In genomic region chr19:44061038-44061437, GRCh38 we compare ENCODE assay signal across 3 cellular contexts.
TF ChIP-seq lines count a peak whose summit lies in the region.

No MANE protein-coding gene starts in this region.

TF ChIP-seq in liver, 16 proteins besides CTCF, POLR2A, EP300 and RAD21:
- no peak for TF ChIP-seq FOXA1 (IDR thresholded peaks at IDR 0.05)

TF ChIP-seq in HepG2, 621 proteins besides CTCF, POLR2A, EP300 and RAD21:
- TF ChIP-seq EEA1 (CRISPR knock-in tag; IDR thresholded peaks at IDR 0.05; ENCODE audit: borderline replicate concordance) (no peak), EED (CRISPR knock-in tag; IDR thresholded peaks at IDR 0.05) (no peak), SATB2 (CRISPR knock-in tag; IDR thresholded peaks at IDR 0.05) (no peak), ZNF143 (CRISPR knock-in tag; IDR thresholded peaks at IDR 0.05) (no peak), NKX3-1 (CRISPR knock-in tag; IDR thresholded peaks at IDR 0.05) (no peak), CREB1 (IDR thresholded peaks at IDR 0.05) (no peak), CREB1 (CRISPR knock-in tag; IDR thresholded peaks at IDR 0.05) (no peak), ZNF713 (CRISPR knock-in tag; IDR thresholded peaks at IDR 0.05) (no peak)
- TF ChIP-seq, protein P1, sequence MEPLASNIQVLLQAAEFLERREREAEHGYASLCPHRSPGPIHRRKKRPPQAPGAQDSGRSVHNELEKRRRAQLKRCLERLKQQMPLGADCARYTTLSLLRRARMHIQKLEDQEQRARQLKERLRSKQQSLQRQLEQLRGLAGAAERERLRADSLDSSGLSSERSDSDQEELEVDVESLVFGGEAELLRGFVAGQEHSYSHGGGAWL (CRISPR knock-in tag; IDR thresholded peaks at IDR 0.05): no peak

TF ChIP-seq in HEK293, 187 proteins besides CTCF, POLR2A, EP300 and RAD21:
- no peak for TF ChIP-seq ZNF292 (tag by site-specific recombination; IDR thresholded peaks at IDR 0.05; ENCODE audit: borderline replicate concordance, low read depth)
- TF ChIP-seq SCRT2 (tag by site-specific recombination; IDR thresholded peaks at IDR 0.05): peak; percentile 96
- TF ChIP-seq TRIM28 (IDR thresholded peaks at IDR 0.05; ENCODE audit: borderline replicate concordance, low read length): no peak
- TF ChIP-seq ZNF24 (tag by site-specific recombination; IDR thresholded peaks at IDR 0.05): no peak
- TF ChIP-seq ZBTB7A (tag by site-specific recombination; IDR thresholded peaks at IDR 0.05; ENCODE audit: low read depth): no peak
- TF ChIP-seq ZNF747 (tag by site-specific recombination; IDR thresholded peaks at IDR 0.05): no peak
- TF ChIP-seq ZNF416 (tag by site-specific recombination; IDR thresholded peaks at IDR 0.05): no peak
- no peak for TF ChIP-seq ZNF548 (tag by site-specific recombination; IDR thresholded peaks at IDR 0.05)
- no peak for TF ChIP-seq ZNF16 (tag by site-specific recombination; IDR thresholded peaks at IDR 0.05; ENCODE audit: low read depth)
- TF ChIP-seq ZFHX2 (tag by site-specific recombination; conservative IDR thresholded peaks at IDR 0.05): no peak
- no peak for TF ChIP-seq INSM2 (tag by site-specific recombination; IDR thresholded peaks at IDR 0.05)
- no peak for TF ChIP-seq YY1 (tag by site-specific recombination; IDR thresholded peaks at IDR 0.05)
- TF ChIP-seq SCRT1 (tag by site-specific recombination; IDR thresholded peaks at IDR 0.05; ENCODE audit: borderline replicate concordance): peak; percentile 85
- no peak for TF ChIP-seq ZSCAN16 (tag by site-specific recombination; IDR thresholded peaks at IDR 0.05)
- no peak for TF ChIP-seq REPIN1 (tag by site-specific recombination; IDR thresholded peaks at IDR 0.05; ENCODE audit: low read depth)
- TF ChIP-seq ZBTB21 (tag by site-specific recombination; IDR thresholded peaks at IDR 0.05): no peak
